In genomic region chr6:79631800-79632172, GRCh38 we compare ENCODE assay signal across 8 cellular contexts. TPM values are rescaled to one million over a fixed set of nuclear protein-coding genes. Genes with fewer than 3 reads are reported as not detected.
A peak's percentile ranks its signal among the peaks of the same experiment; 100 is the strongest.
DNase-seq lines count a peak whose midpoint lies in the region; ATAC-seq and TF ChIP-seq lines count a peak whose summit lies in the region.

No MANE protein-coding gene starts in this region.

- H3K27me3 Mint-ChIP-seq in neural crest cell (ENCODE audit: low read depth), result peaks cover 18% of the 10 kb centered on the region

- TF ChIP-seq POLR2A in adrenal gland (IDR thresholded peaks at IDR 0.05), result no peak

- H3K36me3 ChIP-seq in NT2/D1 (ENCODE audit: insufficient read depth, insufficient read length, low read length) (no peaks in the 10 kb centered on the region), endocrine pancreas (ENCODE audit: control insufficient read depth, insufficient read depth, low read length) (no peaks in the 10 kb centered on the region), adrenal gland (replicated peaks in 1 of 2) (no peaks in the 10 kb centered on the region)

- TF ChIP-seq CTCF in neural crest cell (conservative IDR thresholded peaks at IDR 0.05) (no peak), adrenal gland (IDR thresholded peaks at IDR 0.05) (no peak)

- 16 to 20% (median 19%) methylated on average over 7 of the region's 7 CpGs for WGBS in adrenal gland, 4 donors

- H3K9ac ChIP-seq in NT2/D1 (ENCODE audit: insufficient read length, low read depth) (peak overlapping the region; percentile 67), endocrine pancreas (ENCODE audit: control insufficient read depth, insufficient read depth, low read length) (peak overlapping the region; percentile 69)

- no peaks in the 10 kb centered on the region for H3K4me1 ChIP-seq in NT2/D1 (ENCODE audit: insufficient read depth, insufficient read length)
- H3K4me1 ChIP-seq in endocrine pancreas (ENCODE audit: control insufficient read depth, insufficient read depth, low read length), result peaks cover 6% of the 10 kb centered on the region
- peaks cover 0 to 10% of the 10 kb centered on the region in 2 donors for H3K4me1 ChIP-seq in adrenal gland (replicated peaks in 1 of 2)

- H3K36me3 Mint-ChIP-seq in neural crest cell (ENCODE audit: low read depth), result no peaks in the 10 kb centered on the region

- H3K9me3 Mint-ChIP-seq in neural crest cell, result no peaks in the 10 kb centered on the region

- intact Hi-C loops in adrenal gland (cut with DNase I), result no loop called here

- in situ Hi-C loops in Caki2 (cut with HindIII; ENCODE audit: low pct_unique_long_range_greater_than_20kb, low sequenced_read_pairs), result no loop called here
- in situ Hi-C loops in ACHN (cut with HindIII; ENCODE audit: low pct_ligation_motif_present, low pct_unique_long_range_greater_than_20kb, low sequenced_read_pairs), result no loop called here

- H3K4me3 ChIP-seq in NT2/D1 (ENCODE audit: insufficient read length, low read depth) (peak overlapping the region; percentile 69), endocrine pancreas (ENCODE audit: control insufficient read depth, insufficient read depth, low read length) (peak overlapping the region; percentile 89), adrenal gland (peak overlapping the region in 2 of 4 donors; percentile 40 to 92)

- H3K27me3 ChIP-seq in NT2/D1 (ENCODE audit: insufficient read depth, insufficient read length), result peaks cover 23% of the 10 kb centered on the region
- H3K27me3 ChIP-seq in endocrine pancreas (ENCODE audit: control insufficient read depth, insufficient read depth, low read length), result no peaks in the 10 kb centered on the region
- H3K27me3 ChIP-seq in adrenal gland, result no peaks in the 10 kb centered on the region

- H3K27ac ChIP-seq in adrenal gland, result no peak overlapping the region

- peak; percentile 5 for DNase-seq in Caki2 (ENCODE audit: low read depth)
- no peak for DNase-seq in NT2/D1 (ENCODE audit: low read depth, low spot score)
- DNase-seq in neural crest cell (ENCODE audit: low read depth, low spot score), result no peak
- no peak for DNase-seq in T1000 (lab: John Stamatoyannopoulos, UW)
- DNase-seq in ACHN, result no peak
- no peak for DNase-seq in adrenal gland

- ATAC-seq in GM18502 (IDR thresholded peaks at IDR 0.05; ENCODE audit: poor library complexity, unreplicated experiment), result no peak

- H3K9me3 ChIP-seq in NT2/D1 (ENCODE audit: insufficient read depth, low read length) (no peaks in the 10 kb centered on the region), endocrine pancreas (ENCODE audit: control insufficient read depth, low read length) (no peaks in the 10 kb centered on the region), adrenal gland (replicated peaks in 1 of 3) (no peaks in the 10 kb centered on the region)

- peak overlapping the region; percentile 60 for H3K27ac Mint-ChIP-seq in neural crest cell (ENCODE audit: unreplicated experiment)

- H3K4me3 Mint-ChIP-seq in neural crest cell, result peak overlapping the region; percentile 92

- H3K4me1 Mint-ChIP-seq in neural crest cell, result peaks cover 13% of the 10 kb centered on the region

RNA-seq across cellular contexts. Expression of gene SH3BGRL2, which starts 0.7 kb away (rescaled TPM):
- 1.2 and 2.2 TPM in 2 replicates for total RNA-seq in Caki2 (2014; rRNA removed; shearing (Covaris generic); ENCODE audit: low replicate concordance)
- total RNA-seq in neural crest cell (11.1 and 11.8 TPM in 2 replicates), adrenal gland (10 to 100 TPM in 3 of 8 donors, 1 to 10 TPM in 5; 5.6 to 13.3 (median 9.3) TPM)
- 10 to 100 TPM in 1 of 3 donors, 1 to 10 TPM in 2; 3.8 to 11.2 (median 4.6) TPM for polyA plus RNA-seq in adrenal gland
